In genomic region chr14:21541413-21542074, GRCh38 we compare ENCODE assay signal across 24 cellular contexts. TPM values are rescaled to one million over a fixed set of nuclear protein-coding genes. Genes with fewer than 3 reads are reported as not detected.
"Had no signal": no experiment of that assay in that cellular context is flagged by ENCODE, and none has a peak within 500 bp of the region (broad histone marks: within the 10 kb centered on the region; RNA-seq: fewer than 3 reads in every experiment).

No MANE protein-coding gene starts in this region.

- H3K27ac ChIP-seq: esophagus squamous epithelium, psoas muscle, skin epidermis, testis, tibial nerve, upper lobe of right lung, vagina had no signal

- H3K9me3 ChIP-seq: esophagus squamous epithelium, mucosa of descending colon, psoas muscle, testis, tibial nerve, upper lobe of right lung, vagina had no signal

- H3K4me1 ChIP-seq: psoas muscle, testis, upper lobe of right lung had no signal

- DNase-seq: effector memory CD8-positive, alpha-beta T cell; esophagus squamous epithelium; foreskin fibroblast; mammary epithelial cell; mucosa of descending colon; naive thymus-derived CD8-positive, alpha-beta T cell; psoas muscle; stimulated activated CD4-positive, alpha-beta T cell treated with anti-CD3 and anti-CD28 coated beads, Interleukin-2, amount 100 ng/mL, for 24 hours; stimulated activated CD4-positive, alpha-beta T cell treated with anti-CD3 and anti-CD28 coated beads, Interleukin-4, amount 100 ng/mL, for 4 hours; stimulated activated naive B cell treated with anti-CD40 and anti-IgM and Interleukin-4, amounts not matched to agents 10 μg/mL and 1 μg/mL and 100 μg/mL, for 72 hours; stimulated activated naive CD8-positive, alpha-beta T cell treated with anti-CD3 and anti-CD28 coated beads, Interleukin-15, amount 100 ng/mL, for 72 hours; testis; upper lobe of right lung had no signal

- H3K27me3 ChIP-seq: testis, vagina had no signal

- ATAC-seq: effector memory CD8-positive, alpha-beta T cell; left lobe of liver; mucosa of descending colon; naive thymus-derived CD8-positive, alpha-beta T cell; psoas muscle; sciatic nerve; stimulated activated naive B cell treated with anti-CD40 and anti-IgM and Interleukin-4, amounts not matched to agents 10 μg/mL and 1 μg/mL and 100 μg/mL, for 72 hours; stimulated activated naive CD8-positive, alpha-beta T cell treated with anti-CD3 and anti-CD28 coated beads, Interleukin-15, amount 100 ng/mL, for 72 hours; upper lobe of right lung had no signal

- H3K36me3 ChIP-seq: esophagus squamous epithelium, tibial nerve, upper lobe of right lung, vagina had no signal

- H3K4me3 ChIP-seq: esophagus squamous epithelium, mucosa of descending colon, psoas muscle, skin epidermis, testis, tibial nerve, upper lobe of right lung, vagina had no signal

- FAIRE-seq: colon, islet of Langerhans had no signal

RNA-seq across cellular contexts. Expression of gene OR10G3, which starts 38.3 kb away (rescaled TPM):
- total RNA-seq: epithelial cell of proximal tubule; esophagus squamous epithelium; left lobe of liver; lower leg skin; mammary epithelial cell; mucosa of descending colon; naive thymus-derived CD8-positive, alpha-beta T cell; omental fat pad; psoas muscle; sciatic nerve; subcutaneous adipose tissue; testis; upper lobe of right lung; vagina had no signal
- polyA plus RNA-seq: mammary epithelial cell; naive thymus-derived CD8-positive, alpha-beta T cell; psoas muscle had no signal
